In genomic region chr3:23713641-23714040, GRCh38 we compare ENCODE assay signal across 21 cellular contexts.
DNase-seq lines count a peak whose midpoint lies in the region; ATAC-seq and TF ChIP-seq lines count a peak whose summit lies in the region.
"Had no signal": no experiment of that assay in that cellular context is flagged by ENCODE, and none has a peak within 500 bp of the region (broad histone marks: within the 10 kb centered on the region; RNA-seq: fewer than 3 reads in every experiment).

No MANE protein-coding gene starts in this region.

- H3K9me3 Mint-ChIP-seq in GM23338 = peaks cover 13% of the 10 kb centered on the region; the same call in 2 of the 3 replicates
- H3K9me3 Mint-ChIP-seq: activated CD4-positive, alpha-beta memory T cell treated with anti-CD3 and anti-CD28 coated beads, Interleukin-2, amount 10 ng/mL, durations not matched to agents 7 days and 5 days; activated naive CD8-positive, alpha-beta T cell treated with anti-CD3 and anti-CD28 coated beads, Interleukin-2, amount 10 ng/mL, durations not matched to agents 7 days and 5 days; natural killer cell treated with Interleukin-12 subunit alpha and Interleukin-12 subunit beta and Interleukin-15 and Interleukin-18, amount 100 ng/mL, for 72 hours had no signal

- no peaks in the 10 kb centered on the region for H3K9me2 ChIP-seq in GM23338 (ENCODE audit: insufficient read depth)
- H3K9me2 ChIP-seq in OCI-LY7 (ENCODE audit: insufficient read depth, low read length) = no peaks in the 10 kb centered on the region

- intact Hi-C loops in OCI-LY7 (cut with micrococcal nuclease; ENCODE audit: unreplicated experiment) (no loop called here), vagina (cut with DNase I) (no loop called here)

- H2AFZ ChIP-seq in GM23338 (peak overlapping the region; percentile 24; the same call in 1 of the 2 replicates), OCI-LY7 (ENCODE audit: low read length) (peak overlapping the region; percentile 84; the same call in 1 of the 2 replicates), fibroblast of lung (ENCODE audit: low read length) (no peak overlapping the region)

- no peak overlapping the region for H3K27ac ChIP-seq in GM23338 (ENCODE audit: low read depth)
- H3K27ac ChIP-seq in OCI-LY7 (ENCODE audit: low read depth, low read length, poor library complexity, severe bottlenecking) = no peak overlapping the region
- H3K27ac ChIP-seq in fibroblast of lung (ENCODE audit: insufficient read depth, low read length) = no peak overlapping the region
- no peak overlapping the region for H3K27ac ChIP-seq in vagina
- H3K27ac ChIP-seq: ovary, thoracic aorta had no signal

- no peak for TF ChIP-seq POLR2A in vagina (IDR thresholded peaks at IDR 0.05)

- H4K20me1 ChIP-seq in GM23338 (replicated peaks; ENCODE audit: insufficient read depth) (no peaks in the 10 kb centered on the region), OCI-LY7 (ENCODE audit: insufficient read depth, low read length) (no peaks in the 10 kb centered on the region), fibroblast of lung (ENCODE audit: control insufficient read depth, extremely low read depth, insufficient read depth, low read length) (no peaks in the 10 kb centered on the region)

- no peak overlapping the region for H3K4me3 Mint-ChIP-seq in GM23338
- H3K4me3 Mint-ChIP-seq: activated CD4-positive, alpha-beta memory T cell treated with anti-CD3 and anti-CD28 coated beads, Interleukin-2, amount 10 ng/mL, durations not matched to agents 7 days and 5 days; activated naive CD8-positive, alpha-beta T cell treated with anti-CD3 and anti-CD28 coated beads, Interleukin-2, amount 10 ng/mL, durations not matched to agents 7 days and 5 days; CD4-positive, alpha-beta memory T cell; natural killer cell treated with Interleukin-12 subunit alpha and Interleukin-12 subunit beta and Interleukin-15 and Interleukin-18, amount 100 ng/mL, for 72 hours had no signal

- POLR2A ChIA-PET in OCI-LY7 (lab: Charles Lee) = interaction anchor here (1.2 kb wide), 2 partner anchors 10 to 11 kb away, joined by 3 read pairs; no protein-coding TSS in a partner anchor

- H3K9me3 ChIP-seq in OCI-LY7 (ENCODE audit: low read length) = no peaks in the 10 kb centered on the region
- no peaks in the 10 kb centered on the region for H3K9me3 ChIP-seq in fibroblast of lung (ENCODE audit: control insufficient read depth, insufficient read depth, low read depth, low read length)
- no peaks in the 10 kb centered on the region for H3K9me3 ChIP-seq in vagina
- H3K9me3 ChIP-seq: ovary, thoracic aorta had no signal

- TF ChIP-seq CTCF in GM23338 (conservative IDR thresholded peaks at IDR 0.05; ENCODE audit: low read depth in 2 of 2) (no peak), OCI-LY7 (conservative IDR thresholded peaks at IDR 0.05; ENCODE audit: low read length) (no peak), fibroblast of lung (conservative IDR thresholded peaks at IDR 0.05 in 1 of 2, IDR thresholded peaks at IDR 0.05 in 1 of 2; ENCODE audit: low read depth in 1 of 2, low read length in 2 of 2) (no peak), vagina (IDR thresholded peaks at IDR 0.05) (no peak)

- no peaks in the 10 kb centered on the region for H3K36me3 ChIP-seq in GM23338 (ENCODE audit: insufficient read depth)
- no peaks in the 10 kb centered on the region; the same call in 1 of the 2 replicates for H3K36me3 ChIP-seq in OCI-LY7 (ENCODE audit: insufficient read depth, low read length)
- H3K36me3 ChIP-seq in fibroblast of lung (ENCODE audit: control insufficient read depth, insufficient read depth, low read length) = no peaks in the 10 kb centered on the region
- no peaks in the 10 kb centered on the region for H3K36me3 ChIP-seq in vagina
- H3K36me3 ChIP-seq: ovary, thoracic aorta had no signal

- CTCF ChIA-PET in OCI-LY7 (lab: Charles Lee; ENCODE audit: unreplicated experiment) = interaction anchor here (1.0 kb wide), 1 partner anchor 8 kb away, joined by 5 read pairs; no protein-coding TSS in a partner anchor

- no peak overlapping the region for H3K9ac ChIP-seq in fibroblast of lung (ENCODE audit: insufficient read depth, low read length)

- H3K27ac Mint-ChIP-seq in GM23338 = no peak overlapping the region
- H3K27ac Mint-ChIP-seq: activated CD4-positive, alpha-beta memory T cell treated with anti-CD3 and anti-CD28 coated beads, Interleukin-2, amount 10 ng/mL, durations not matched to agents 7 days and 5 days; activated naive CD8-positive, alpha-beta T cell treated with anti-CD3 and anti-CD28 coated beads, Interleukin-2, amount 10 ng/mL, durations not matched to agents 7 days and 5 days; CD4-positive, alpha-beta memory T cell; natural killer cell treated with Interleukin-12 subunit alpha and Interleukin-12 subunit beta and Interleukin-15 and Interleukin-18, amount 100 ng/mL, for 72 hours had no signal

- no peak overlapping the region for H3K4me2 ChIP-seq in GM23338
- H3K4me2 ChIP-seq in OCI-LY7 (ENCODE audit: low read length) = peak overlapping the region; percentile 53
- H3K4me2 ChIP-seq in fibroblast of lung (ENCODE audit: extremely low read depth, insufficient read depth, low read length) = no peak overlapping the region

- H3K4me1 ChIP-seq in GM23338 (ENCODE audit: insufficient read depth) (peaks cover 25% of the 10 kb centered on the region), OCI-LY7 (ENCODE audit: insufficient read depth, low read length, poor library complexity, severe bottlenecking) (peaks cover 57% of the 10 kb centered on the region), fibroblast of lung (ENCODE audit: control insufficient read depth, extremely low read depth, insufficient read depth, low read length) (peaks cover 17% of the 10 kb centered on the region), vagina (peaks cover 7% of the 10 kb centered on the region)

- H3K36me3 Mint-ChIP-seq in GM23338 (ENCODE audit: low read depth) = peaks cover 8% of the 10 kb centered on the region; the same call in 1 of the 3 replicates
- H3K36me3 Mint-ChIP-seq: activated naive CD8-positive, alpha-beta T cell treated with anti-CD3 and anti-CD28 coated beads, Interleukin-2, amount 10 ng/mL, durations not matched to agents 7 days and 5 days; CD4-positive, alpha-beta memory T cell; natural killer cell treated with Interleukin-12 subunit alpha and Interleukin-12 subunit beta and Interleukin-15 and Interleukin-18, amount 100 ng/mL, for 72 hours had no signal

- H3K4me3 ChIP-seq in GM23338 = no peak overlapping the region
- H3K4me3 ChIP-seq in OCI-LY7 (ENCODE audit: low read depth, low read length, poor library complexity, severe bottlenecking) = no peak overlapping the region
- no peak overlapping the region for H3K4me3 ChIP-seq in fibroblast of lung (replicated peaks in 1 of 4; ENCODE audit: control extremely low read depth in 1 of 4, insufficient read depth in 1 of 4, low read depth in 3 of 4, low read length in 4 of 4)
- no peak overlapping the region for H3K4me3 ChIP-seq in vagina
- H3K4me3 ChIP-seq: ovary, thoracic aorta had no signal

- peaks cover 40% of the 10 kb centered on the region for H3K4me1 Mint-ChIP-seq in GM23338
- H3K4me1 Mint-ChIP-seq: activated CD4-positive, alpha-beta memory T cell treated with anti-CD3 and anti-CD28 coated beads, Interleukin-2, amount 10 ng/mL, durations not matched to agents 7 days and 5 days; activated naive CD8-positive, alpha-beta T cell treated with anti-CD3 and anti-CD28 coated beads, Interleukin-2, amount 10 ng/mL, durations not matched to agents 7 days and 5 days; CD4-positive, alpha-beta memory T cell had no signal

- no peaks in the 10 kb centered on the region for H3K27me3 ChIP-seq in GM23338 (ENCODE audit: insufficient read depth)
- H3K27me3 ChIP-seq in fibroblast of lung (ENCODE audit: control insufficient read depth, insufficient read depth, low read length) = no peaks in the 10 kb centered on the region
- H3K27me3 ChIP-seq in vagina = no peaks in the 10 kb centered on the region
- H3K27me3 ChIP-seq: ovary had no signal

- H3F3A ChIP-seq in GM23338 (replicated peaks; ENCODE audit: low read depth) = no peaks in the 10 kb centered on the region

- DNase-seq in GM23338 (ENCODE audit: low spot score) = no peak
- DNase-seq in OCI-LY7 (ENCODE audit: low spot score) = no peak
- peak; percentile 18 to 87 for DNase-seq in fibroblast of lung (ENCODE audit: low read depth in 2 of 2)
- DNase-seq in NCI-H2196 treated with DMSO at 0.1 percent for 48 hours (lab: John Stamatoyannopoulos, UW; ENCODE audit: unreplicated experiment) = no peak
- no peak for DNase-seq in vagina (ENCODE audit: extremely low spot score in 2 of 2)
- no peak for DNase-seq in ecto neural progenitor cell (ENCODE audit: low spot score)
- DNase-seq in HuH-7.5 (ENCODE audit: low spot score) = no peak
- DNase-seq: activated CD4-positive, alpha-beta memory T cell treated with anti-CD3 and anti-CD28 coated beads, Interleukin-2, amount 10 ng/mL, durations not matched to agents 7 days and 5 days; activated naive CD8-positive, alpha-beta T cell treated with anti-CD3 and anti-CD28 coated beads, Interleukin-2, amount 10 ng/mL, durations not matched to agents 7 days and 5 days; AML-193; CD4-positive, alpha-beta memory T cell; effector memory CD4-positive, alpha-beta T cell; erythroblast; NCI-H1930; stimulated activated CD4-positive, alpha-beta T cell treated with anti-CD3 and anti-CD28 coated beads, Interleukin-4, amount 100 ng/mL, for 4 hours; stimulated activated naive CD4-positive, alpha-beta T cell treated with Interleukin-2 at 50 U/mL for 16 hours; SW 1271 had no signal

- H3K79me2 ChIP-seq in GM23338 (replicated peaks; ENCODE audit: insufficient read depth) = no peaks in the 10 kb centered on the region
- H3K79me2 ChIP-seq in OCI-LY7 (ENCODE audit: insufficient read depth, low read depth, low read length) = no peaks in the 10 kb centered on the region
- H3K79me2 ChIP-seq in fibroblast of lung (ENCODE audit: control insufficient read depth, insufficient read depth, low read length) = no peaks in the 10 kb centered on the region

- no TSS peak for BruUV-seq in OCI-LY7 (replicated peaks; lab: Mats Ljungman, UMichigan)

- peaks cover 3% of the 10 kb centered on the region for H3K27me3 Mint-ChIP-seq in GM23338 (ENCODE audit: insufficient read depth, low read depth, poor library complexity)

- no peak for ATAC-seq in GM23338
- ATAC-seq: activated CD4-positive, CD25-positive, alpha-beta regulatory T cell treated with anti-CD3 and anti-CD28 coated beads, Interleukin-2, amount 50 U/mL, for 24 hours; natural killer cell treated with Interleukin-12 subunit alpha and Interleukin-12 subunit beta and Interleukin-15 and Interleukin-18, amount 100 ng/mL, for 72 hours had no signal

TF ChIP-seq in GM23338, 12 proteins besides CTCF, POLR2A, EP300 and RAD21:
- TF ChIP-seq EZH2 (IDR thresholded peaks at IDR 0.05; ENCODE audit: low read depth, unreplicated experiment) = no peak

Comparison
In these comparisons a context has a peak if more than half of its experiments do, and no peak if none do; other contexts are left out.
1. DNase-seq: peak in fibroblast of lung (2 of 2); none in GM23338 (single experiment), OCI-LY7 (single experiment), NCI-H2196 treated with DMSO at 0.1 percent for 48 hours (single experiment), vagina (0 of 2), ecto neural progenitor cell (single experiment) and HuH-7.5 (single experiment).